Comparison of ENCODE assay signal across 9 cellular contexts in the genomic region with DNA sequence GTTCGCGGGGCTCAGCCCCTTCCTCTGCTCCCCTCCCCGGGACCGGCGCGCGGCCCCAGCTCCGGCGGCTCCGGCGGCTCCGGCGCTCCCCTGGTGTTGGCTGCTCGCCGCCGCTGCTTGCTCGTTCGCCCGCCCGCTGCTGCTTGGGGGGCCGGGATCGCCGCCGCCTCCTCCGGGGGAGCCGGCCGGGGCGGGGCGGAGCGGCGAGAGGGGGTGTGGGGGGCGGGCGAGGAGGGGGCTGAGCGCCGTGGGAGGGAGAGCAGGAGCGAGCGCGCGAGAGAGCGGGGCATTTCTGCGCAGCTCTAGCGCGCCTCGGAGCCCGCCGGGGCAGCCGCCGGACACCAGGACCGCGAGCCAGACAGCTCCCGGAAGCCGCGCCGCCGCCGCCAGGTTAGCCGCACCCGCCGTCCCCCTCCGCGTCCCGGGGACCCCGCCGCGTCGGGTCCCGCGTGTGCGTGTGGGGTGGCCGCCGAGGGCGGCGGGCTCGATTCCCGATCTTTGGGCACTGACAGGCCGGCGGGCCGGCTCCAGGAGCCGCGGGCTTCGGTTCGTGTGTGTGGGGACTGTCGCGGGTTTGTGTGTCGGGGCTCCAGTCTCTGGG.
DNase-seq lines count a peak whose midpoint lies in the region; ATAC-seq, FAIRE-seq and TF ChIP-seq lines count a peak whose summit lies in the region.
"Had no signal": no experiment of that assay in that cellular context is flagged by ENCODE, and none has a peak within 500 bp of the region (broad histone marks: within the 10 kb centered on the region; RNA-seq: fewer than 3 reads in every experiment).

No MANE protein-coding gene starts in this region.

- no peaks in the 10 kb centered on the region for H3K36me3 ChIP-seq in HAP-1 (replicated peaks)
- H3K36me3 ChIP-seq in neutrophil, result no peaks in the 10 kb centered on the region

- peaks cover 13% of the 10 kb centered on the region for H3K4me1 ChIP-seq in HAP-1
- peaks cover 8 to 18% of the 10 kb centered on the region in 2 experiments for H3K4me1 ChIP-seq in neutrophil (ENCODE audit: control insufficient read depth in 1 of 2, insufficient read depth in 1 of 2, low read depth in 1 of 2, low read length in 1 of 2)

- TF ChIP-seq CTCF in foreskin fibroblast (IDR thresholded peaks at IDR 0.05; ENCODE audit: low read depth, low read length) (no peak), neutrophil (IDR thresholded peaks at IDR 0.05) (no peak), D721Med (IDR thresholded peaks at IDR 0.05; ENCODE audit: insufficient read depth, missing control alignments) (no peak)

- no peak for FAIRE-seq in D721Med (lab: Jason Lieb, UNC)
- FAIRE-seq: islet of Langerhans had no signal

- H3K27ac ChIP-seq in neutrophil, result no peak overlapping the region

- H3K4me3 ChIP-seq in HAP-1 (peak overlapping the region; percentile 45), foreskin fibroblast (ENCODE audit: low read depth in 1 of 2, low read length in 2 of 2) (peak overlapping the region; percentile 56 to 73), neutrophil (ENCODE audit: low read depth in 1 of 2, low read length in 1 of 2) (peak overlapping the region; percentile 12 to 47)

- no peaks in the 10 kb centered on the region for H3K9me3 ChIP-seq in HAP-1
- no peaks in the 10 kb centered on the region for H3K9me3 ChIP-seq in neutrophil

- H3K27me3 ChIP-seq in HAP-1 (ENCODE audit: low read depth), result no peaks in the 10 kb centered on the region; the same call in 1 of the 2 replicates
- H3K27me3 ChIP-seq in neutrophil, result peaks cover 89% of the 10 kb centered on the region

- in situ Hi-C loops in HAP-1 (cut with MboI; ENCODE audit: low sequenced_read_pairs), result no loop called here

- ATAC-seq in GM19324 (IDR thresholded peaks at IDR 0.05; ENCODE audit: low FRiP score, unreplicated experiment) (no peak), HG02642 (IDR thresholded peaks at IDR 0.05; ENCODE audit: poor library complexity, unreplicated experiment) (no peak)

- DNase-seq in AG08395 (ENCODE audit: low spot score) (peak; percentile 38), HAP-1 (ENCODE audit: low spot score in 2 of 2) (peak in 1 of 2 experiments; percentile 54), foreskin fibroblast (peak in 1 of 2 donors; percentile 45), D721Med (ENCODE audit: insufficient read length, low spot score) (no peak)
- peak; percentile 16 for DNase-seq in activated CD8-positive, alpha-beta memory T cell treated with anti-CD3 and anti-CD28 coated beads, Interleukin-2, amount 50 U/mL, for 4 hours
